Comparison of ENCODE assay signal across 9 cellular contexts in genomic region chr18:57436965-57437333, GRCh38. TPM values are rescaled to one million over a fixed set of nuclear protein-coding genes. Genes with fewer than 3 reads are reported as not detected.
A peak's percentile ranks its signal among the peaks of the same experiment; 100 is the strongest.
DNase-seq lines count a peak whose midpoint lies in the region; ATAC-seq and TF ChIP-seq lines count a peak whose summit lies in the region.
"Had no signal": no experiment of that assay in that cellular context is flagged by ENCODE, and none has a peak within 500 bp of the region (broad histone marks: within the 10 kb centered on the region; RNA-seq: fewer than 3 reads in every experiment).

No MANE protein-coding gene starts in this region.

- H2AFZ ChIP-seq in SK-N-SH (ENCODE audit: low read depth) (no peak overlapping the region), neuron (ENCODE audit: low read depth, low read length) (no peak overlapping the region), MM.1S (ENCODE audit: low read length) (no peak overlapping the region)

- H3K79me2 ChIP-seq in SK-N-SH (ENCODE audit: insufficient read depth) (no peaks in the 10 kb centered on the region), MM.1S (ENCODE audit: low read length) (no peaks in the 10 kb centered on the region)

- TF ChIP-seq EP300 in SK-N-SH (IDR thresholded peaks at IDR 0.05; ENCODE audit: borderline replicate concordance in 1 of 2, low read depth in 1 of 2, low read length in 1 of 2): no peak

- WGBS in SK-N-SH (ENCODE audit: low lambda C conversion rate): 15% methylated on average over 13 of the region's 13 CpGs

- TF ChIP-seq RAD21 in SK-N-SH (IDR thresholded peaks at IDR 0.05; ENCODE audit: low read length): no peak

- intact Hi-C loops in dendritic cell treated with granulocyte-macrophage colony-stimulating factor and Interleukin-4, amounts not matched to agents 40 ng/mL and 50 ng/mL, for 4 days (cut with micrococcal nuclease): no loop called here

- H3F3A ChIP-seq in SK-N-SH (replicated peaks; ENCODE audit: insufficient read depth) (no peaks in the 10 kb centered on the region), MM.1S (ENCODE audit: insufficient read depth, low read length) (no peaks in the 10 kb centered on the region)

- H3K4me2 ChIP-seq in SK-N-SH: peak overlapping the region; percentile 100
- no peak overlapping the region for H3K4me2 ChIP-seq in MM.1S (ENCODE audit: low read depth, low read length)

- H3K27ac Mint-ChIP-seq in dendritic cell treated with granulocyte-macrophage colony-stimulating factor and Interleukin-4, amounts not matched to agents 40 ng/mL and 50 ng/mL, for 4 days: no peak overlapping the region

- H3K36me3 ChIP-seq in SK-N-SH (replicated peaks in 1 of 2; ENCODE audit: control insufficient read depth in 1 of 2, insufficient read depth in 2 of 2, low read length in 1 of 2) (no peaks in the 10 kb centered on the region), neuron (ENCODE audit: insufficient read depth, low read length) (no peaks in the 10 kb centered on the region), MM.1S (replicated peaks; ENCODE audit: insufficient read depth, low read length) (no peaks in the 10 kb centered on the region)

- H3K4me1 ChIP-seq in SK-N-SH (ENCODE audit: control insufficient read depth in 1 of 2, insufficient read depth in 2 of 2, low read depth in 1 of 2, low read length in 1 of 2) (peaks cover 0 to 24% of the 10 kb centered on the region in 2 experiments; a peak in 1 of 4 replicates), neuron (ENCODE audit: insufficient read depth, low read length) (peaks cover 47% of the 10 kb centered on the region), MM.1S (ENCODE audit: low read length) (no peaks in the 10 kb centered on the region)

- POLR2A ChIA-PET in SK-N-SH (lab: Yijun Ruan, JAX): interaction anchor here (5.8 kb wide), 1 partner anchor 84 kb away, joined by 43 read pairs; the partner anchor contains the start of gene ST8SIA3

- no peaks in the 10 kb centered on the region for H3K9me3 Mint-ChIP-seq in dendritic cell treated with granulocyte-macrophage colony-stimulating factor and Interleukin-4, amounts not matched to agents 40 ng/mL and 50 ng/mL, for 4 days

- H3K4me3 Mint-ChIP-seq in dendritic cell treated with granulocyte-macrophage colony-stimulating factor and Interleukin-4, amounts not matched to agents 40 ng/mL and 50 ng/mL, for 4 days: peak overlapping the region; percentile 64

- no peaks in the 10 kb centered on the region for H3K36me3 Mint-ChIP-seq in dendritic cell treated with granulocyte-macrophage colony-stimulating factor and Interleukin-4, amounts not matched to agents 40 ng/mL and 50 ng/mL, for 4 days (ENCODE audit: low read depth)

- H3K27ac ChIP-seq in SK-N-SH (ENCODE audit: low read depth in 2 of 2, low read length in 1 of 2): no peak overlapping the region
- H3K27ac ChIP-seq in MM.1S (ENCODE audit: low read length): no peak overlapping the region

- CTCF ChIA-PET in SK-N-SH (lab: Yijun Ruan, JAX): interaction anchor here (0.6 to 5.4 kb wide), 19 partner anchors 7 to 728 kb away, joined by 3 to 72 read pairs (median 6); no protein-coding TSS in a partner anchor

- DNase-seq in SK-N-SH (no peak), HT-29 (ENCODE audit: low spot score) (peak; percentile 21), SHP77 (lab: John Stamatoyannopoulos, UW) (no peak), MM.1S (no peak)
- DNase-seq: left cardiac atrium had no signal

- H4K20me1 ChIP-seq in SK-N-SH (ENCODE audit: insufficient read depth) (no peaks in the 10 kb centered on the region), MM.1S (ENCODE audit: insufficient read depth, low read length) (no peaks in the 10 kb centered on the region)

- H3K4me3 ChIP-seq in SK-N-SH (ENCODE audit: low read depth in 2 of 2, low read length in 1 of 2) (peak overlapping the region; percentile 73 to 76), neuron (ENCODE audit: low read length) (peak overlapping the region; percentile 73), MM.1S (ENCODE audit: low read length) (no peak overlapping the region)

- H3K27me3 Mint-ChIP-seq in dendritic cell treated with granulocyte-macrophage colony-stimulating factor and Interleukin-4, amounts not matched to agents 40 ng/mL and 50 ng/mL, for 4 days: peaks cover 95% of the 10 kb centered on the region

- H3K9me3 ChIP-seq in SK-N-SH (no peaks in the 10 kb centered on the region), neuron (ENCODE audit: low read length) (peaks cover 12% of the 10 kb centered on the region), MM.1S (replicated peaks; ENCODE audit: insufficient read depth, low read length) (no peaks in the 10 kb centered on the region)

- H3K9me2 ChIP-seq in SK-N-SH (no peaks in the 10 kb centered on the region), MM.1S (replicated peaks; ENCODE audit: insufficient read depth, low read length) (no peaks in the 10 kb centered on the region)

- ATAC-seq in SK-N-SH treated with all-trans-retinoic acid at 6 μM for 48 hours: no peak
- ATAC-seq in GM18502 (IDR thresholded peaks at IDR 0.05; ENCODE audit: poor library complexity, unreplicated experiment): no peak
- ATAC-seq: left cardiac atrium had no signal

- H3K27me3 ChIP-seq in SK-N-SH (ENCODE audit: insufficient read depth) (peaks cover 35% of the 10 kb centered on the region; the same call in 1 of the 2 replicates), neuron (ENCODE audit: insufficient read depth, low read length) (peaks cover 47% of the 10 kb centered on the region), MM.1S (replicated peaks; ENCODE audit: insufficient read depth, low read length) (no peaks in the 10 kb centered on the region; the same call in 1 of the 2 replicates)

- H3K4me1 Mint-ChIP-seq in dendritic cell treated with granulocyte-macrophage colony-stimulating factor and Interleukin-4, amounts not matched to agents 40 ng/mL and 50 ng/mL, for 4 days (ENCODE audit: low read depth): peaks cover 74% of the 10 kb centered on the region

- no peak for TF ChIP-seq CTCF in SK-N-SH (IDR thresholded peaks at IDR 0.05)
- no peak for TF ChIP-seq CTCF in MM.1S (IDR thresholded peaks at IDR 0.05; ENCODE audit: low read length)

- H3K9ac ChIP-seq in SK-N-SH (no peak overlapping the region), MM.1S (ENCODE audit: low read length) (no peak overlapping the region)

TF ChIP-seq in SK-N-SH, 30 proteins besides CTCF, POLR2A, EP300 and RAD21 (continues in another document):
- no peak for TF ChIP-seq RCOR1 (IDR thresholded peaks at IDR 0.05; ENCODE audit: low read length)
- no peak for TF ChIP-seq FOXJ3 (CRISPR knock-in tag; IDR thresholded peaks at IDR 0.05)
- TF ChIP-seq ELF1 (IDR thresholded peaks at IDR 0.05): no peak
- TF ChIP-seq IRF3 (IDR thresholded peaks at IDR 0.05; ENCODE audit: low read depth, low read length): no peak
- no peak for TF ChIP-seq GATA2 (CRISPR knock-in tag; IDR thresholded peaks at IDR 0.05)
- no peak for TF ChIP-seq RFX5 (IDR thresholded peaks at IDR 0.05; ENCODE audit: low read length)

TF ChIP-seq in SK-N-SH treated with all-trans-retinoic acid at 6 μM for 48 hours, 23 proteins besides CTCF, POLR2A, EP300 and RAD21:
- TF ChIP-seq TCF4 (CRISPR knock-in tag; IDR thresholded peaks at IDR 0.05; ENCODE audit: borderline replicate concordance): no peak

RNA-seq across cellular contexts. Expression of gene ONECUT2, which starts 1.8 kb away (rescaled TPM):
- 0.10 and 0.16 TPM in 2 replicates for polyA plus RNA-seq in SK-N-SH (2012; rRNA removed)
- polyA plus RNA-seq in SK-N-SH (2012; cell fraction: cytosol; rRNA removed): 0.13 and 0.16 TPM in 2 replicates
- polyA plus RNA-seq in SK-N-SH (2012; cell fraction: nucleus; rRNA removed): 0.15 and 0.26 TPM in 2 replicates
- total RNA-seq in HT-29 (2014; rRNA removed; shearing (Covaris generic)): 6.6 and 8.6 TPM in 2 replicates
